In the genomic region with DNA sequence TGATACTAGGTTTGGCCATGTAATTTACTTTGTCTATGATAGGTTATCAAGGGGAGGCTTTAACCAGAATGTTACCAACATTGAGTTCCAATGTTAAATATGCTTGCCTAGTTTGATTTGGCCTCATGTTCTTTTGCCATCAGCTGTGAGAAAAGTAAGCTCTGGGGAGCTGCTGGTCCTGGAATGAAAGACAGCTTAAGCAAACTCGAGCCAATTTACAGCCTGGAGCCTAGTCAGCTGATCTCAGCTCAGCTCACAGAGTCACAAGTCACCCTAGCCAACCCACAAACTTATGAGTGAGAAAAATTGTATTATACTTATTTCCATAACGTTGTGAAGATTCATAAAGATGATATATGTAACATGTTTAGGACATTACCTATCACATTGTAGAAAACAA, we compare ENCODE assay signal across 25 cellular contexts.
"Had no signal": no experiment of that assay in that cellular context is flagged by ENCODE, and none has a peak within 500 bp of the region (broad histone marks: within the 10 kb centered on the region; RNA-seq: fewer than 3 reads in every experiment).

No MANE protein-coding gene starts in this region.

- H3K27ac ChIP-seq: left ventricle myocardium inferior, ovary, prostate gland, spleen, suprapubic skin, thoracic aorta, tibial artery, upper lobe of right lung had no signal

- H3K36me3 ChIP-seq: left ventricle myocardium inferior, ovary, prostate gland, sigmoid colon, spleen, suprapubic skin, thoracic aorta, tibial artery, upper lobe of right lung had no signal

- H3K27me3 ChIP-seq: ovary, sigmoid colon, spleen, suprapubic skin, tibial artery, upper lobe of right lung had no signal

- DNase-seq: hypothalamus; islet precursor cell; left ventricle myocardium inferior; mesendoderm; mucosa of descending colon; naive thymus-derived CD4-positive, alpha-beta T cell; ovary; posterior cingulate gyrus; retina; right cardiac atrium; sigmoid colon; small intestine; spleen; stimulated activated CD4-positive, alpha-beta T cell treated with anti-CD3 and anti-CD28 coated beads, Interleukin-4, amount 100 ng/mL, for 24 hours; stimulated activated naive CD4-positive, alpha-beta T cell; tibial artery; trophoblast cell; upper lobe of right lung had no signal

- H3K4me3 ChIP-seq: left ventricle myocardium inferior, lung, mucosa of descending colon, ovary, prostate gland, sigmoid colon, spleen, suprapubic skin, thoracic aorta, tibial artery, upper lobe of right lung had no signal

- H3K9me3 ChIP-seq: ovary, prostate gland, suprapubic skin, thoracic aorta, upper lobe of right lung had no signal

- FAIRE-seq: small intestine, urothelium cell line had no signal

- H3K4me1 ChIP-seq: left ventricle myocardium inferior, prostate gland, spleen, suprapubic skin, upper lobe of right lung had no signal

- ATAC-seq: mucosa of descending colon; naive thymus-derived CD4-positive, alpha-beta T cell; natural killer cell treated with Interleukin-12 subunit alpha and Interleukin-12 subunit beta and Interleukin-15 and Interleukin-18, amount 100 ng/mL, for 72 hours; stimulated activated effector memory CD8-positive, alpha-beta T cell treated with anti-CD3 and anti-CD28 coated beads, Interleukin-12 subunit alpha, Interleukin-12 subunit beta, amount 100 ng/mL, for 72 hours; upper lobe of right lung had no signal
